21 cellular contexts compared by ENCODE assay signal in genomic region chr13:110620596-110620995, GRCh38. TPM values are rescaled to one million over a fixed set of nuclear protein-coding genes. Genes with fewer than 3 reads are reported as not detected.
DNase-seq lines count a peak whose midpoint lies in the region; ATAC-seq and TF ChIP-seq lines count a peak whose summit lies in the region.
"Had no signal": no experiment of that assay in that cellular context is flagged by ENCODE, and none has a peak within 500 bp of the region (broad histone marks: within the 10 kb centered on the region; RNA-seq: fewer than 3 reads in every experiment).

No MANE protein-coding gene starts in this region.

- peaks cover 7 to 56% (median 34%) of the 10 kb centered on the region in 4 donors for H3K4me1 ChIP-seq in liver (ENCODE audit: control insufficient read depth in 4 of 4, insufficient read depth in 4 of 4, low read length in 3 of 4)

- TF ChIP-seq CTCF in liver (IDR thresholded peaks at IDR 0.05; ENCODE audit: low read depth, low read length, missing input control) (no peak), neural crest cell (conservative IDR thresholded peaks at IDR 0.05) (no peak)

- no peak overlapping the region for H3K27ac ChIP-seq in liver (ENCODE audit: low read depth in 1 of 2, low read length in 2 of 2)
- H3K27ac ChIP-seq: BLaER1 treated with 17β-estradiol and CSF1 and Interleukin-3, amounts not matched to agents 10 nM and 100 nM had no signal

- peaks cover 37% of the 10 kb centered on the region for H3K4me1 Mint-ChIP-seq in activated T-cell treated with anti-CD3 and anti-CD28 coated beads, Interleukin-2, amount 50 U/mL, for 72 hours (ENCODE audit: low read depth)
- H3K4me1 Mint-ChIP-seq in neural crest cell: peaks cover 16% of the 10 kb centered on the region
- H3K4me1 Mint-ChIP-seq in activated CD4-positive, alpha-beta memory T cell treated with anti-CD3 and anti-CD28 coated beads, Interleukin-2, amount 10 ng/mL, durations not matched to agents 7 days and 5 days: peaks cover 30% of the 10 kb centered on the region

- no peak overlapping the region for H3K4me3 ChIP-seq in liver (ENCODE audit: low read depth in 1 of 3, low read length in 3 of 3)
- H3K4me3 ChIP-seq: BLaER1 treated with 17β-estradiol and CSF1 and Interleukin-3, amounts not matched to agents 10 nM and 100 nM; GM12878; GM23338 had no signal

- CTCF ChIA-PET in activated CD4-positive, alpha-beta memory T cell treated with anti-CD3 and anti-CD28 coated beads, Interleukin-2, amount 10 ng/mL, durations not matched to agents 7 days and 5 days (lab: Charles Lee): interaction anchor here (0.9 to 1.2 kb wide), 4 partner anchors 10 to 165 kb away, joined by 3 to 4 read pairs (median 3); no protein-coding TSS in a partner anchor

- POLR2A ChIA-PET in activated CD4-positive, alpha-beta memory T cell treated with anti-CD3 and anti-CD28 coated beads, Interleukin-2, amount 10 ng/mL, durations not matched to agents 7 days and 5 days (lab: Charles Lee): no interaction called here

- no peaks in the 10 kb centered on the region for H3K27me3 ChIP-seq in liver (ENCODE audit: control insufficient read depth in 4 of 4, insufficient read depth in 4 of 4, low read length in 3 of 4)

- H3K27me3 Mint-ChIP-seq in activated T-cell treated with anti-CD3 and anti-CD28 coated beads, Interleukin-2, amount 50 U/mL, for 72 hours (ENCODE audit: low read depth): no peaks in the 10 kb centered on the region
- no peaks in the 10 kb centered on the region for H3K27me3 Mint-ChIP-seq in neural crest cell (ENCODE audit: low read depth)
- H3K27me3 Mint-ChIP-seq in activated CD4-positive, alpha-beta memory T cell treated with anti-CD3 and anti-CD28 coated beads, Interleukin-2, amount 10 ng/mL, durations not matched to agents 7 days and 5 days: no peaks in the 10 kb centered on the region
- H3K27me3 Mint-ChIP-seq: B cell, IgD-negative memory B cell had no signal

- TF ChIP-seq RAD21 in liver (IDR thresholded peaks at IDR 0.05): no peak

- ATAC-seq in activated T-cell treated with anti-CD3 and anti-CD28 coated beads, Interleukin-2, amount 50 U/mL, for 72 hours (replicated peaks in 1 of 2): no peak
- no peak for ATAC-seq in HG03354 (IDR thresholded peaks at IDR 0.05; ENCODE audit: poor library complexity, severe bottlenecking, unreplicated experiment)
- ATAC-seq: CD8-positive, alpha-beta T cell; GM12878; GM23338 had no signal

- H3K4me3 Mint-ChIP-seq in activated T-cell treated with anti-CD3 and anti-CD28 coated beads, Interleukin-2, amount 50 U/mL, for 72 hours: no peak overlapping the region
- peak overlapping the region; percentile 24 for H3K4me3 Mint-ChIP-seq in neural crest cell
- H3K4me3 Mint-ChIP-seq in activated CD4-positive, alpha-beta memory T cell treated with anti-CD3 and anti-CD28 coated beads, Interleukin-2, amount 10 ng/mL, durations not matched to agents 7 days and 5 days: no peak overlapping the region
- H3K4me3 Mint-ChIP-seq: B cell; CD8-positive, alpha-beta T cell; GM23338 had no signal

- no peak for DNase-seq in activated T-cell treated with anti-CD3 and anti-CD28 coated beads, Interleukin-2, amount 50 U/mL, for 72 hours
- no peak for DNase-seq in activated T-cell treated with anti-CD3 and anti-CD28 coated beads, Interleukin-2, amount 50 U/mL, for 1 hour
- peak; percentile 28 for DNase-seq in epidermal melanocyte (ENCODE audit: insufficient read length, low spot score)
- DNase-seq in neural crest cell (ENCODE audit: low read depth, low spot score): no peak
- DNase-seq in A172 (ENCODE audit: low spot score): no peak
- no peak for DNase-seq in activated CD4-positive, alpha-beta memory T cell treated with anti-CD3 and anti-CD28 coated beads, Interleukin-2, amount 10 ng/mL, durations not matched to agents 7 days and 5 days
- DNase-seq: 8988T; CD8-positive, alpha-beta T cell; COR-L47; DMS 273 treated with DMSO at 0.1 percent for 48 hours; DMS53; DND-41; EL; HCEC 1CT had no signal

- H3K9me3 ChIP-seq in liver (ENCODE audit: control insufficient read depth in 4 of 4, low read length in 3 of 4): no peaks in the 10 kb centered on the region
- H3K9me3 ChIP-seq: BLaER1 treated with 17β-estradiol and CSF1 and Interleukin-3, amounts not matched to agents 10 nM and 100 nM had no signal

- peaks cover 10 to 23% (median 19%) of the 10 kb centered on the region in 4 donors for H3K36me3 ChIP-seq in liver (ENCODE audit: control insufficient read depth in 4 of 4, insufficient read depth in 3 of 4, low read depth in 1 of 4, low read length in 3 of 4)

- no peaks in the 10 kb centered on the region for H3K9me3 Mint-ChIP-seq in activated T-cell treated with anti-CD3 and anti-CD28 coated beads, Interleukin-2, amount 50 U/mL, for 72 hours
- no peaks in the 10 kb centered on the region for H3K9me3 Mint-ChIP-seq in neural crest cell
- H3K9me3 Mint-ChIP-seq in activated CD4-positive, alpha-beta memory T cell treated with anti-CD3 and anti-CD28 coated beads, Interleukin-2, amount 10 ng/mL, durations not matched to agents 7 days and 5 days: no peaks in the 10 kb centered on the region
- H3K9me3 Mint-ChIP-seq: CD8-positive, alpha-beta T cell; GM23338; IgD-negative memory B cell had no signal

- 52% methylated on average over 2 of the region's 2 CpGs for WGBS in liver

- peak overlapping the region; percentile 12 for H3K27ac Mint-ChIP-seq in activated T-cell treated with anti-CD3 and anti-CD28 coated beads, Interleukin-2, amount 50 U/mL, for 72 hours
- no peak overlapping the region for H3K27ac Mint-ChIP-seq in neural crest cell (ENCODE audit: unreplicated experiment)
- H3K27ac Mint-ChIP-seq in activated CD4-positive, alpha-beta memory T cell treated with anti-CD3 and anti-CD28 coated beads, Interleukin-2, amount 10 ng/mL, durations not matched to agents 7 days and 5 days: no peak overlapping the region
- H3K27ac Mint-ChIP-seq: B cell; CD8-positive, alpha-beta T cell; GM23338 had no signal

- H3K9ac ChIP-seq in liver (ENCODE audit: low read depth in 1 of 2, low read length in 2 of 2): peak overlapping the region in 1 of 2 donors; percentile 30
- H3K9ac ChIP-seq: BLaER1 treated with 17β-estradiol and CSF1 and Interleukin-3, amounts not matched to agents 10 nM and 100 nM had no signal

- peaks cover 4 to 5% of the 10 kb centered on the region in 2 donors for H3K36me3 Mint-ChIP-seq in activated T-cell treated with anti-CD3 and anti-CD28 coated beads, Interleukin-2, amount 50 U/mL, for 72 hours (ENCODE audit: insufficient read depth in 2 of 2)
- peaks cover 3% of the 10 kb centered on the region for H3K36me3 Mint-ChIP-seq in neural crest cell (ENCODE audit: low read depth)
- peaks cover 15% of the 10 kb centered on the region for H3K36me3 Mint-ChIP-seq in activated CD4-positive, alpha-beta memory T cell treated with anti-CD3 and anti-CD28 coated beads, Interleukin-2, amount 10 ng/mL, durations not matched to agents 7 days and 5 days (ENCODE audit: low read depth)
- H3K36me3 Mint-ChIP-seq: IgD-negative memory B cell had no signal

TF ChIP-seq in liver, 16 proteins besides CTCF, POLR2A, EP300 and RAD21 (continues in another document):
- TF ChIP-seq SP1 (IDR thresholded peaks at IDR 0.05) (no peak), NR2F2 (IDR thresholded peaks at IDR 0.05) (no peak), RXRA (IDR thresholded peaks at IDR 0.05) (peak; percentile 30 to 37), GABPA (IDR thresholded peaks at IDR 0.05 in 1 of 2, conservative IDR thresholded peaks at IDR 0.05 in 1 of 2) (no peak), REST (IDR thresholded peaks at IDR 0.05) (no peak), HNF4G (IDR thresholded peaks at IDR 0.05) (peak; percentile 73), EGR1 (IDR thresholded peaks at IDR 0.05; ENCODE audit: low read depth in 2 of 2) (peak in 1 of 2 donors; percentile 9)
- TF ChIP-seq, protein P1, sequence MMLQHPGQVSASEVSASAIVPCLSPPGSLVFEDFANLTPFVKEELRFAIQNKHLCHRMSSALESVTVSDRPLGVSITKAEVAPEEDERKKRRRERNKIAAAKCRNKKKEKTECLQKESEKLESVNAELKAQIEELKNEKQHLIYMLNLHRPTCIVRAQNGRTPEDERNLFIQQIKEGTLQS (IDR thresholded peaks at IDR 0.05): no peak

RNA-seq across cellular contexts. Expression of gene NAXD, which starts 5.3 kb away (rescaled TPM):
- 10 to 100 TPM; 27.4 to 29.4 TPM for total RNA-seq in activated T-cell treated with anti-CD3 and anti-CD28 coated beads, Interleukin-2, amount 50 U/mL, for 72 hours
- total RNA-seq in liver (10 to 100 TPM; 19.0 to 34.1 TPM), neural crest cell (33.5 and 35.0 TPM in 2 replicates)
- 10 to 100 TPM; 21.2 to 40.5 TPM for polyA plus RNA-seq in liver
- 4.8 and 7.2 TPM in 2 replicates for total RNA-seq in A172 (2014; rRNA removed; shearing (Covaris generic))
- total RNA-seq in activated CD4-positive, alpha-beta memory T cell treated with anti-CD3 and anti-CD28 coated beads, Interleukin-2, amount 10 ng/mL, durations not matched to agents 7 days and 5 days: 10 to 100 TPM; 29.6 to 30.8 TPM

RNA-seq across cellular contexts. Expression of gene RAB20, which starts 59.1 kb away (rescaled TPM):
- total RNA-seq in activated T-cell treated with anti-CD3 and anti-CD28 coated beads, Interleukin-2, amount 50 U/mL, for 72 hours: 1 to 10 TPM; 1.8 to 3.0 TPM
- total RNA-seq in liver: 10 to 100 TPM in 1 of 2 donors, 1 to 10 TPM in 1; 9.8 to 31.0 TPM
- polyA plus RNA-seq in liver: 10 to 100 TPM; 19.3 to 36.9 TPM
- 0.59 and 0.77 TPM in 2 replicates for total RNA-seq in neural crest cell
- 1.7 and 3.6 TPM in 2 replicates for total RNA-seq in A172 (2014; rRNA removed; shearing (Covaris generic))
- total RNA-seq in activated CD4-positive, alpha-beta memory T cell treated with anti-CD3 and anti-CD28 coated beads, Interleukin-2, amount 10 ng/mL, durations not matched to agents 7 days and 5 days: 1 to 10 TPM; 6.9 to 7.2 TPM
